ENCODE assay signal across 2 cellular contexts in the genomic region with DNA sequence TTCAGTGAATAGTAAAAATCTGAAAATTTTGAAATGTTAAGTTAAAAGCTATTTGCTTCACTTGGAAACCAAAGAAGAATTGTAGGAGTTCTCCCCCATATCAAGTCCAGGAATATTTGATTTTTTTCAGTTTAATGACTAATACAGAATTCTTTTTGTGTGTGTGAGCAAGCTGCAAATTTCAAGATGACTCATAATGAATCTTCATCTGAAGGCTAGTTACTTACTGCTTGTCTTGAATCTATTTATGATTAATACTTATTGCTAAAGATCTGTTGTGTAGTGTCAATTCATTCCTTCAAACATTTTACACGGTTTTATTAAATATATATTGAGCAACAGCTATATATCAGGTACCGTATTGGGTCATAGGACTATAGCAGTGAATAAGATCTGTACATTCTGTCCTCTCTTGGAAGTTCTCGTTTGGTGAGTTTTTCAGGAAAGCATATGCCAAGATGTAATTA.
TF ChIP-seq lines count a peak whose summit lies in the region.

No MANE protein-coding gene starts in this region.

TF ChIP-seq in IMR-90, 13 proteins besides CTCF, POLR2A, EP300 and RAD21:
- TF ChIP-seq FOS (IDR thresholded peaks at IDR 0.05; ENCODE audit: low read depth, low read length) (peak; percentile 99), NFE2L2 (IDR thresholded peaks at IDR 0.05; ENCODE audit: low read depth, low read length) (no peak), CHD1 (IDR thresholded peaks at IDR 0.05; ENCODE audit: low read depth, low read length) (no peak), CEBPB (IDR thresholded peaks at IDR 0.05; ENCODE audit: low read depth, low read length) (peak; percentile 90), RCOR1 (IDR thresholded peaks at IDR 0.05; ENCODE audit: insufficient replicate concordance, low read length) (no peak), MXI1 (IDR thresholded peaks at IDR 0.05; ENCODE audit: borderline replicate concordance, low read depth, low read length) (no peak), RFX5 (IDR thresholded peaks at IDR 0.05; ENCODE audit: low read depth, low read length) (no peak), MAZ (IDR thresholded peaks at IDR 0.05; ENCODE audit: borderline replicate concordance, low read depth, low read length) (no peak), SMC3 (IDR thresholded peaks at IDR 0.05; ENCODE audit: low read depth, low read length) (no peak), MAFK (IDR thresholded peaks at IDR 0.05; ENCODE audit: low read depth, low read length) (0 out of 2 replicates have a peak, but pooled peaks have one; percentile 5), BHLHE40 (IDR thresholded peaks at IDR 0.05; ENCODE audit: low read depth, low read length) (peak; percentile 63; the same call in 1 of the 2 replicates)
- TF ChIP-seq, protein P1, sequence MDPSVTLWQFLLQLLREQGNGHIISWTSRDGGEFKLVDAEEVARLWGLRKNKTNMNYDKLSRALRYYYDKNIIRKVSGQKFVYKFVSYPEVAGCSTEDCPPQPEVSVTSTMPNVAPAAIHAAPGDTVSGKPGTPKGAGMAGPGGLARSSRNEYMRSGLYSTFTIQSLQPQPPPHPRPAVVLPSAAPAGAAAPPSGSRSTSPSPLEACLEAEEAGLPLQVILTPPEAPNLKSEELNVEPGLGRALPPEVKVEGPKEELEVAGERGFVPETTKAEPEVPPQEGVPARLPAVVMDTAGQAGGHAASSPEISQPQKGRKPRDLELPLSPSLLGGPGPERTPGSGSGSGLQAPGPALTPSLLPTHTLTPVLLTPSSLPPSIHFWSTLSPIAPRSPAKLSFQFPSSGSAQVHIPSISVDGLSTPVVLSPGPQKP (IDR thresholded peaks at IDR 0.05; ENCODE audit: borderline replicate concordance, low read depth, low read length) = no peak
- TF ChIP-seq, protein P2, sequence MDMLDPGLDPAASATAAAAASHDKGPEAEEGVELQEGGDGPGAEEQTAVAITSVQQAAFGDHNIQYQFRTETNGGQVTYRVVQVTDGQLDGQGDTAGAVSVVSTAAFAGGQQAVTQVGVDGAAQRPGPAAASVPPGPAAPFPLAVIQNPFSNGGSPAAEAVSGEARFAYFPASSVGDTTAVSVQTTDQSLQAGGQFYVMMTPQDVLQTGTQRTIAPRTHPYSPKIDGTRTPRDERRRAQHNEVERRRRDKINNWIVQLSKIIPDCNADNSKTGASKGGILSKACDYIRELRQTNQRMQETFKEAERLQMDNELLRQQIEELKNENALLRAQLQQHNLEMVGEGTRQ (IDR thresholded peaks at IDR 0.05; ENCODE audit: low read depth, low read length) = no peak
TF ChIP-seq in IMR-90: peak in this region for 4.

TF ChIP-seq in endothelial cell of umbilical vein, 7 proteins besides CTCF, POLR2A, EP300 and RAD21:
- TF ChIP-seq FOS (IDR thresholded peaks at IDR 0.05; ENCODE audit: borderline replicate concordance, insufficient read depth, low read length) (peak; percentile 97), JUN (IDR thresholded peaks at IDR 0.05; ENCODE audit: borderline replicate concordance, insufficient read depth, insufficient read length, low read depth) (peak; percentile 85), EZH2 (IDR thresholded peaks at IDR 0.05; ENCODE audit: borderline replicate concordance, low read depth, low read length, severe bottlenecking) (no peak)
